9 cellular contexts compared by ENCODE assay signal in genomic region chr10:30820282-30820991, GRCh38.
A peak's percentile ranks its signal among the peaks of the same experiment; 100 is the strongest.
DNase-seq lines count a peak whose midpoint lies in the region; ATAC-seq lines count a peak whose summit lies in the region.
"Had no signal": no experiment of that assay in that cellular context is flagged by ENCODE, and none has a peak within 500 bp of the region (broad histone marks: within the 10 kb centered on the region; RNA-seq: fewer than 3 reads in every experiment).

No MANE protein-coding gene starts in this region.

- no peaks in the 10 kb centered on the region for H3K36me3 ChIP-seq in mesenchymal stem cell (ENCODE audit: control insufficient read depth in 1 of 2, insufficient read depth in 2 of 2, low read depth in 1 of 2, low read length in 2 of 2)
- H3K36me3 ChIP-seq in urinary bladder (ENCODE audit: insufficient read depth) = no peaks in the 10 kb centered on the region

- 63% methylated on average over 6 of the region's 10 CpGs for WGBS in mesenchymal stem cell
- 29% methylated on average over 10 of the region's 10 CpGs for WGBS in urinary bladder

- DNase-seq in NCI-H226 (peak; percentile 11), epidermal melanocyte (ENCODE audit: insufficient read length, low spot score) (peak; percentile 55), mesenchymal stem cell (peak; percentile 57), islet precursor cell (no peak)
- DNase-seq: NCI-H510A treated with DMSO at 0.1 percent for 48 hours, T-helper 17 cell had no signal

- H3K23ac ChIP-seq in mesenchymal stem cell (ENCODE audit: low read length in 2 of 2) = no peak overlapping the region

- H3K27ac ChIP-seq in mesenchymal stem cell (ENCODE audit: low read length, poor library complexity, severe bottlenecking) = peak overlapping the region; percentile 30
- H3K27ac ChIP-seq in urinary bladder (ENCODE audit: low read depth) = peak overlapping the region; percentile 44

- H3K18ac ChIP-seq in mesenchymal stem cell (ENCODE audit: low read depth in 1 of 2, low read length in 2 of 2) = no peak overlapping the region

- no peak overlapping the region for H2BK120ac ChIP-seq in mesenchymal stem cell (ENCODE audit: low read depth, low read length)

- H3K9me3 ChIP-seq in mesenchymal stem cell (ENCODE audit: control insufficient read depth, low read length) = no peaks in the 10 kb centered on the region

- H2BK12ac ChIP-seq in mesenchymal stem cell (ENCODE audit: low read length in 2 of 2) = no peak overlapping the region

- H2AK5ac ChIP-seq in mesenchymal stem cell (ENCODE audit: low read length, severe bottlenecking) = no peak overlapping the region

- H3K4ac ChIP-seq in mesenchymal stem cell (ENCODE audit: low read depth in 1 of 2, low read length in 2 of 2) = no peak overlapping the region

- H4K8ac ChIP-seq in mesenchymal stem cell (ENCODE audit: low read length) = no peak overlapping the region

- no peak overlapping the region for H2BK5ac ChIP-seq in mesenchymal stem cell (ENCODE audit: low read depth, low read length, poor library complexity, severe bottlenecking)

- H3K4me1 ChIP-seq in mesenchymal stem cell (ENCODE audit: control insufficient read depth, insufficient read depth, low read depth, low read length) (peaks cover 23% of the 10 kb centered on the region), urinary bladder (ENCODE audit: insufficient read depth) (no peaks in the 10 kb centered on the region)

- H3K9ac ChIP-seq in mesenchymal stem cell (ENCODE audit: low read length) = peak overlapping the region; percentile 97

- H3K27me3 ChIP-seq in mesenchymal stem cell (ENCODE audit: control insufficient read depth in 1 of 2, insufficient read depth in 1 of 2, low read length in 2 of 2) = no peaks in the 10 kb centered on the region

- no peak overlapping the region for H3K4me2 ChIP-seq in mesenchymal stem cell (ENCODE audit: low read length, poor library complexity, severe bottlenecking)

- no peak overlapping the region for H2BK15ac ChIP-seq in mesenchymal stem cell (ENCODE audit: low read depth, poor library complexity, severe bottlenecking)

- ATAC-seq in HG03460 (IDR thresholded peaks at IDR 0.05; ENCODE audit: unreplicated experiment) = no peak
- no peak for ATAC-seq in HG02981 (IDR thresholded peaks at IDR 0.05; ENCODE audit: unreplicated experiment)
- ATAC-seq: T-helper 17 cell had no signal

- H3K4me3 ChIP-seq in mesenchymal stem cell (ENCODE audit: insufficient read depth in 1 of 2, low read depth in 1 of 2, low read length in 2 of 2) (peak overlapping the region in 1 of 2 experiments; percentile 70), urinary bladder (ENCODE audit: low read depth, low read length) (no peak overlapping the region)

- no peaks in the 10 kb centered on the region for H3K79me1 ChIP-seq in mesenchymal stem cell (replicated peaks; ENCODE audit: low read length, poor library complexity, severe bottlenecking)

- H2AFZ ChIP-seq in mesenchymal stem cell (ENCODE audit: low read depth, low read length) = no peak overlapping the region

- no peak overlapping the region for H4K91ac ChIP-seq in mesenchymal stem cell (ENCODE audit: low read length)

- H3K14ac ChIP-seq in mesenchymal stem cell (ENCODE audit: low read length in 2 of 2) = no peak overlapping the region
